ENCODE assay signal across 31 cellular contexts in genomic region chr13:69601661-69602060, GRCh38.
"Had no signal": no experiment of that assay in that cellular context is flagged by ENCODE, and none has a peak within 500 bp of the region (broad histone marks: within the 10 kb centered on the region; RNA-seq: fewer than 3 reads in every experiment).

No MANE protein-coding gene starts in this region.

- H3K4me3 ChIP-seq: K562, PC-9, SJCRH30, SK-N-MC had no signal

- H3K4me1 ChIP-seq: SJCRH30 had no signal

- H3K27ac ChIP-seq: PC-9, RWPE1, SJCRH30, SK-N-MC had no signal

- DNase-seq: Kasumi-1, KG1, MM.1S, MV-4-11, NCI-H1092, NCI-H1105, NCI-H1417 treated with DMSO at 0.1 percent for 48 hours, NCI-H1436 treated with DMSO at 0.1 percent for 48 hours, NCI-H1694 treated with DMSO at 0.1 percent for 48 hours, NCI-H187 treated with DMSO at 0.1 percent for 48 hours, NCI-H2029, NCI-H2081, NCI-H2171, NCI-H226, NCI-H446 treated with DMSO at 0.1 percent for 48 hours, NCI-H510A, NCI-H524, NCI-H526, NCI-H69, NCI-H748 treated with DMSO at 0.1 percent for 48 hours, NCI-H82, PC-9, SHP77, SIG-M5, SJCRH30 had no signal

- H3K4me2 ChIP-seq: PC-9 had no signal

- H3K36me3 ChIP-seq: SJCRH30 had no signal

- H3K27me3 ChIP-seq: SJCRH30 had no signal

- H3K9me3 ChIP-seq: SJCRH30 had no signal

- ATAC-seq: K562, Panc1, Right ventricle myocardium inferior, SK-N-SH treated with all-trans-retinoic acid at 6 μM for 48 hours had no signal

- H2AFZ ChIP-seq: PC-9 had no signal
